12 cellular contexts compared by ENCODE assay signal in genomic region chrX:19670321-19670750, GRCh38.
DNase-seq lines count a peak whose midpoint lies in the region; ATAC-seq, FAIRE-seq and TF ChIP-seq lines count a peak whose summit lies in the region.
"Had no signal": no experiment of that assay in that cellular context is flagged by ENCODE, and none has a peak within 500 bp of the region (broad histone marks: within the 10 kb centered on the region; RNA-seq: fewer than 3 reads in every experiment).

No MANE protein-coding gene starts in this region.

- H3K9me3 Mint-ChIP-seq in chondrocyte (ENCODE audit: low read depth): peaks cover 13% of the 10 kb centered on the region
- H3K9me3 Mint-ChIP-seq: memory B cell had no signal

- FAIRE-seq in HepG2 (lab: Jason Lieb, UNC): no peak
- FAIRE-seq: GM12892 had no signal

- BruUV-seq in HepG2 (replicated peaks; lab: Mats Ljungman, UMichigan): TSS peak; percentile 58

- DNase-seq in Right ventricle myocardium superior (no peak), cardiac septum (ENCODE audit: low spot score) (no peak), chondrocyte (ENCODE audit: low spot score) (no peak), HepG2 (ENCODE audit: low spot score) (peak; percentile 21), cerebellum (ENCODE audit: low spot score) (no peak), SHP77 (lab: John Stamatoyannopoulos, UW) (no peak), NCI-H524 (lab: John Stamatoyannopoulos, UW) (no peak)
- no peak for DNase-seq in activated CD4-positive, alpha-beta T cell treated with anti-CD3 and anti-CD28 coated beads, Interleukin-2, amount 50 U/mL, for 4 hours
- DNase-seq: NCI-H2227 treated with DMSO at 0.1 percent for 48 hours; stimulated activated CD4-positive, alpha-beta T cell treated with anti-CD3 and anti-CD28 coated beads, Interleukin-4, amount 100 ng/mL, for 1 hour had no signal

- H3K4me2 ChIP-seq in HepG2 (ENCODE audit: low read depth, low read length): peak overlapping the region; percentile 53

- POLR2A ChIA-PET in HepG2 (lab: Yijun Ruan, JAX): no interaction called here

- no peak overlapping the region; a peak in 2 of 6 replicates for H3K4me3 ChIP-seq in HepG2 (replicated peaks in 1 of 3; ENCODE audit: insufficient read depth in 1 of 3, low read depth in 2 of 3, low read length in 3 of 3)

- H2AFZ ChIP-seq in HepG2 (ENCODE audit: low read length): no peak overlapping the region

- no peaks in the 10 kb centered on the region for H3K27me3 ChIP-seq in HepG2 (ENCODE audit: control insufficient read depth in 1 of 2, insufficient read depth in 2 of 2, low read length in 2 of 2)

- H3K79me2 ChIP-seq in HepG2 (ENCODE audit: insufficient read depth, low read length): no peaks in the 10 kb centered on the region

- ATAC-seq in Right ventricle myocardium superior (ENCODE audit: poor library complexity) (peak; percentile 69), HepG2 (peak; percentile 75)

- no peak for TF ChIP-seq RAD21 in HepG2 (CRISPR knock-in tag; IDR thresholded peaks at IDR 0.05)

- peak overlapping the region; percentile 58 for H3K27ac ChIP-seq in HepG2 (ENCODE audit: extremely low read length, insufficient read depth, low read length)

- no peak overlapping the region for H3K9ac ChIP-seq in HepG2 (ENCODE audit: insufficient read depth, low read depth, low read length)

- WGBS in HepG2 (ENCODE audit: low lambda C conversion rate): 18% methylated on average over 5 of the region's 5 CpGs

- CTCF ChIA-PET in HepG2 (lab: Yijun Ruan, JAX; ENCODE audit: low intra/inter-chr PET ratio, low total read pairs): no interaction called here

- in situ Hi-C loops in HepG2 (cut with HindIII; ENCODE audit: extremely low pct_ligation_motif_present, low pct_unique_long_range_greater_than_20kb): no loop called here

- no peaks in the 10 kb centered on the region for H3K9me3 ChIP-seq in HepG2 (ENCODE audit: low read length)

- H3K36me3 Mint-ChIP-seq in chondrocyte (ENCODE audit: low read depth): no peaks in the 10 kb centered on the region

- no peak for TF ChIP-seq POLR2A in HepG2 (IDR thresholded peaks at IDR 0.05; ENCODE audit: insufficient read depth in 1 of 2, low read depth in 2 of 2, low read length in 2 of 2)

- no peaks in the 10 kb centered on the region for H3K27me3 Mint-ChIP-seq in chondrocyte (ENCODE audit: low read depth)
- H3K27me3 Mint-ChIP-seq: memory B cell had no signal

- no peak for TF ChIP-seq EP300 in HepG2 (IDR thresholded peaks at IDR 0.05; ENCODE audit: low read depth in 2 of 2, low read length in 2 of 2)
- no peak for TF ChIP-seq EP300 in HepG2 (CRISPR knock-in tag; IDR thresholded peaks at IDR 0.05; ENCODE audit: borderline replicate concordance)

- peak overlapping the region; percentile 68 for H3K4me3 Mint-ChIP-seq in chondrocyte (ENCODE audit: unreplicated experiment)
- H3K4me3 Mint-ChIP-seq: memory B cell had no signal

- H3K27ac Mint-ChIP-seq in chondrocyte (ENCODE audit: unreplicated experiment): peak overlapping the region; percentile 94

- intact Hi-C loops in Right ventricle myocardium superior (cut with DNase I) (no loop called here), cardiac septum (cut with DNase I) (loop anchor here (5.0 to 10.0 kb wide), 2 partner anchors 43 to 76 kb away; no protein-coding TSS in a partner anchor), HepG2 (cut with micrococcal nuclease; ENCODE audit: unreplicated experiment) (no loop called here)

- H4K20me1 ChIP-seq in HepG2 (ENCODE audit: insufficient read depth, low read length): no peaks in the 10 kb centered on the region

- no peaks in the 10 kb centered on the region for H3K36me3 ChIP-seq in HepG2 (replicated peaks in 1 of 2; ENCODE audit: control insufficient read depth in 1 of 2, insufficient read depth in 2 of 2, low read length in 2 of 2)

- no peak for TF ChIP-seq CTCF in chondrocyte (IDR thresholded peaks at IDR 0.05)
- no peak for TF ChIP-seq CTCF in HepG2 (CRISPR knock-in tag; IDR thresholded peaks at IDR 0.05)

- peaks cover 35% of the 10 kb centered on the region for H3K4me1 ChIP-seq in HepG2 (ENCODE audit: insufficient read depth, low read length)

- H3K4me1 Mint-ChIP-seq in chondrocyte (ENCODE audit: low read depth): peaks cover 74% of the 10 kb centered on the region

TF ChIP-seq in HepG2, 621 proteins besides CTCF, POLR2A, EP300 and RAD21:
- TF ChIP-seq CEBPG (CRISPR knock-in tag; IDR thresholded peaks at IDR 0.05) (0 out of 2 replicates have a peak, but pooled peaks have one; percentile 8), FOXA3 (CRISPR knock-in tag; IDR thresholded peaks at IDR 0.05) (peak; percentile 31; the same call in 1 of the 2 replicates), SP5 (CRISPR knock-in tag; IDR thresholded peaks at IDR 0.05; ENCODE audit: borderline replicate concordance, low read depth) (no peak), ZNF841 (CRISPR knock-in tag; IDR thresholded peaks at IDR 0.05; ENCODE audit: borderline replicate concordance) (no peak), FOXP1 (IDR thresholded peaks at IDR 0.05) (no peak), FOXP1 (CRISPR knock-in tag; IDR thresholded peaks at IDR 0.05) (peak; percentile 23; the same call in 1 of the 2 replicates), CEBPB (IDR thresholded peaks at IDR 0.05; ENCODE audit: borderline replicate concordance, low read depth, low read length) (peak; percentile 80)
TF ChIP-seq in HepG2: peak in this region for 4.
